10 cellular contexts compared by ENCODE assay signal in genomic region chr1:37509181-37509580, GRCh38. TPM values are rescaled to one million over a fixed set of nuclear protein-coding genes. Genes with fewer than 3 reads are reported as not detected.
A peak's percentile ranks its signal among the peaks of the same experiment; 100 is the strongest.
DNase-seq lines count a peak whose midpoint lies in the region; ATAC-seq and TF ChIP-seq lines count a peak whose summit lies in the region.
"Had no signal": no experiment of that assay in that cellular context is flagged by ENCODE, and none has a peak within 500 bp of the region (broad histone marks: within the 10 kb centered on the region; RNA-seq: fewer than 3 reads in every experiment).

No MANE protein-coding gene starts in this region.

- H3K27me3 Mint-ChIP-seq in stimulated activated naive CD8-positive, alpha-beta T cell treated with anti-CD3 and anti-CD28 coated beads, Interleukin-15, Interleukin-2, amounts not matched to agents 100 ng/mL and 50 ng/mL, for 24 hours: no peaks in the 10 kb centered on the region

- WGBS in mammary epithelial cell (ENCODE audit: low coverage, missing lambda C conversion rate): 73% methylated on average over 4 of the region's 4 CpGs

- CTCF ChIA-PET in mammary epithelial cell (lab: Charles Lee; ENCODE audit: low non-redundant PET): no interaction called here

- TF ChIP-seq CTCF in mammary epithelial cell (conservative IDR thresholded peaks at IDR 0.05 in 1 of 2, IDR thresholded peaks at IDR 0.05 in 1 of 2; ENCODE audit: extremely low read depth in 1 of 2, insufficient read depth in 1 of 2, low read depth in 1 of 2, low read length in 2 of 2) (peak; percentile 22 to 25), colonic mucosa (IDR thresholded peaks at IDR 0.05) (no peak)

- H3K27ac Mint-ChIP-seq in stimulated activated naive CD8-positive, alpha-beta T cell treated with anti-CD3 and anti-CD28 coated beads, Interleukin-15, Interleukin-2, amounts not matched to agents 100 ng/mL and 50 ng/mL, for 24 hours: peak overlapping the region; percentile 26

- H3K4me2 ChIP-seq in mammary epithelial cell (ENCODE audit: insufficient read depth, low read depth, low read length): no peak overlapping the region

- peaks cover 7% of the 10 kb centered on the region for H3K4me1 ChIP-seq in mammary epithelial cell (ENCODE audit: insufficient read depth, low read length)
- H3K4me1 ChIP-seq in colonic mucosa: peaks cover 6% of the 10 kb centered on the region

- H3K27ac ChIP-seq in mammary epithelial cell (ENCODE audit: insufficient read depth, low read depth, low read length): no peak overlapping the region
- H3K27ac ChIP-seq in colonic mucosa: no peak overlapping the region
- H3K27ac ChIP-seq: transverse colon had no signal

- no peaks in the 10 kb centered on the region for H3K9me3 Mint-ChIP-seq in stimulated activated naive CD8-positive, alpha-beta T cell treated with anti-CD3 and anti-CD28 coated beads, Interleukin-15, Interleukin-2, amounts not matched to agents 100 ng/mL and 50 ng/mL, for 24 hours

- no peak overlapping the region for H2AFZ ChIP-seq in mammary epithelial cell (ENCODE audit: low read depth, low read length)

- H3K9me3 ChIP-seq in mammary epithelial cell (replicated peaks; ENCODE audit: insufficient read depth, low read length): no peaks in the 10 kb centered on the region
- H3K9me3 ChIP-seq in colonic mucosa: no peaks in the 10 kb centered on the region
- H3K9me3 ChIP-seq: transverse colon had no signal

- in situ Hi-C loops in mammary epithelial cell (cut with MboI; ENCODE audit: low sequenced_read_pairs in 2 of 2): no loop called here

- H3K4me3 ChIP-seq in mammary epithelial cell (replicated peaks in 1 of 3; ENCODE audit: insufficient read depth in 1 of 3, low read depth in 2 of 3, low read length in 3 of 3) (no peak overlapping the region), colonic mucosa (no peak overlapping the region)
- H3K4me3 ChIP-seq: transverse colon had no signal

- H3K36me3 ChIP-seq in mammary epithelial cell (ENCODE audit: insufficient read depth, low read length): peaks cover 20% of the 10 kb centered on the region
- H3K36me3 ChIP-seq in colonic mucosa: no peaks in the 10 kb centered on the region

- H3K27me3 ChIP-seq in mammary epithelial cell (ENCODE audit: insufficient read depth, low read length) (no peaks in the 10 kb centered on the region), colonic mucosa (no peaks in the 10 kb centered on the region)
- H3K27me3 ChIP-seq: transverse colon had no signal

- H3K4me1 Mint-ChIP-seq in stimulated activated naive CD8-positive, alpha-beta T cell treated with anti-CD3 and anti-CD28 coated beads, Interleukin-15, Interleukin-2, amounts not matched to agents 100 ng/mL and 50 ng/mL, for 24 hours (ENCODE audit: low read depth): peaks cover 43% of the 10 kb centered on the region

- H4K20me1 ChIP-seq in mammary epithelial cell (ENCODE audit: insufficient read depth, low read length): no peaks in the 10 kb centered on the region

- no TSS peak for BruUV-seq in mammary epithelial cell (replicated peaks; lab: Mats Ljungman, UMichigan)

- intact Hi-C loops in mammary epithelial cell (cut with micrococcal nuclease) (no loop called here), colonic mucosa (cut with DNase I) (no loop called here)

- H3K79me2 ChIP-seq in mammary epithelial cell (ENCODE audit: insufficient read depth, low read length): peaks cover 41% of the 10 kb centered on the region

- H3K9ac ChIP-seq in mammary epithelial cell (ENCODE audit: insufficient read depth, low read length) (no peak overlapping the region), colonic mucosa (ENCODE audit: low read depth in 2 of 2, low read length in 2 of 2) (no peak overlapping the region)

- no peak for DNase-seq in stimulated activated naive CD8-positive, alpha-beta T cell treated with anti-CD3 and anti-CD28 coated beads, Interleukin-15, Interleukin-2, amounts not matched to agents 100 U/mL and 50 U/mL, for 24 hours
- DNase-seq in NCI-H2227 (lab: John Stamatoyannopoulos, UW; ENCODE audit: unreplicated experiment): peak; percentile 13
- DNase-seq in mammary epithelial cell: peak; percentile 9
- no peak for DNase-seq in colonic mucosa
- no peak for DNase-seq in NCI-H1694 (lab: John Stamatoyannopoulos, UW)
- no peak for DNase-seq in activated T-cell treated with anti-CD3 and anti-CD28 coated beads, Interleukin-2, amount 50 U/mL, for 1 hour
- DNase-seq in occipital lobe (lab: John Stamatoyannopoulos, UW): no peak
- DNase-seq: amniotic stem cell, transverse colon had no signal

- dilution Hi-C loops in mammary epithelial cell (cut with HindIII; ENCODE audit: low sequenced_read_pairs): loop anchor here (5.0 kb wide), 1 partner anchor 88 kb away; the partner anchor contains the start of gene GNL2

- H3K4me3 Mint-ChIP-seq in stimulated activated naive CD8-positive, alpha-beta T cell treated with anti-CD3 and anti-CD28 coated beads, Interleukin-15, Interleukin-2, amounts not matched to agents 100 ng/mL and 50 ng/mL, for 24 hours: no peak overlapping the region

- no peak for ATAC-seq in stimulated activated naive CD8-positive, alpha-beta T cell treated with anti-CD3 and anti-CD28 coated beads, Interleukin-15, Interleukin-2, amounts not matched to agents 100 U/mL and 50 U/mL, for 24 hours

- peaks cover 62% of the 10 kb centered on the region for H3K36me3 Mint-ChIP-seq in stimulated activated naive CD8-positive, alpha-beta T cell treated with anti-CD3 and anti-CD28 coated beads, Interleukin-15, Interleukin-2, amounts not matched to agents 100 ng/mL and 50 ng/mL, for 24 hours (ENCODE audit: low read depth)

RNA-seq across cellular contexts. Expression of gene MEAF6, which starts 5.4 kb away (rescaled TPM):
- total RNA-seq in mammary epithelial cell: 10 to 100 TPM; 61.5 to 64.9 TPM
- polyA plus RNA-seq in mammary epithelial cell: 35.0 TPM
- polyA minus RNA-seq in mammary epithelial cell: 41.4 TPM
- 10 to 100 TPM; 32.9 to 40.6 TPM for total RNA-seq in colonic mucosa
- 106 TPM for total RNA-seq in occipital lobe

RNA-seq across cellular contexts. Expression of gene ZC3H12A, which starts 34.8 kb away (rescaled TPM):
- 10 to 100 TPM; 22.0 to 37.9 TPM for total RNA-seq in mammary epithelial cell
- 18.1 TPM for polyA plus RNA-seq in mammary epithelial cell
- polyA minus RNA-seq in mammary epithelial cell: 1.6 TPM
- total RNA-seq in colonic mucosa: 10 to 100 TPM; 18.2 to 35.4 TPM
- 0.47 TPM for total RNA-seq in occipital lobe

RNA-seq across cellular contexts. Expression of gene SNIP1, which starts 44.9 kb away (rescaled TPM):
- 10 to 100 TPM; 22.5 to 23.0 TPM for total RNA-seq in mammary epithelial cell
- polyA plus RNA-seq in mammary epithelial cell: 4.6 TPM
- 12.2 TPM for polyA minus RNA-seq in mammary epithelial cell
- 10 to 100 TPM; 13.0 to 17.0 TPM for total RNA-seq in colonic mucosa
- 25.0 TPM for total RNA-seq in occipital lobe

RNA-seq across cellular contexts. Expression of gene DNALI1, which starts 47.6 kb away (rescaled TPM):
- total RNA-seq in mammary epithelial cell (1 to 10 TPM; 1.0 to 4.8 TPM), colonic mucosa (1 to 10 TPM; 1.9 to 4.1 TPM), occipital lobe (3.1 TPM)
- polyA plus RNA-seq in mammary epithelial cell: 1.5 TPM
- polyA minus RNA-seq in mammary epithelial cell: not detected

Comparison
In these comparisons a context has a peak if more than half of its experiments do, and no peak if none do; other contexts are left out.
1. DNase-seq: peak in NCI-H2227 (single experiment) and mammary epithelial cell (single experiment); none in stimulated activated naive CD8-positive, alpha-beta T cell treated with anti-CD3 and anti-CD28 coated beads, Interleukin-15, Interleukin-2, amounts not matched to agents 100 U/mL and 50 U/mL, for 24 hours (single experiment), colonic mucosa (single experiment), NCI-H1694 (single experiment), activated T-cell treated with anti-CD3 and anti-CD28 coated beads, Interleukin-2, amount 50 U/mL, for 1 hour (single experiment) and occipital lobe (single experiment).
2. RNA of gene ZC3H12A, which starts 34.8 kb away (total RNA-seq): 22.0 to 37.9 TPM in mammary epithelial cell and 18.2 to 35.4 TPM in colonic mucosa; 0.47 TPM in occipital lobe (single experiment); every median in the first group is over 10 times any median in the second.